In the genomic region with DNA sequence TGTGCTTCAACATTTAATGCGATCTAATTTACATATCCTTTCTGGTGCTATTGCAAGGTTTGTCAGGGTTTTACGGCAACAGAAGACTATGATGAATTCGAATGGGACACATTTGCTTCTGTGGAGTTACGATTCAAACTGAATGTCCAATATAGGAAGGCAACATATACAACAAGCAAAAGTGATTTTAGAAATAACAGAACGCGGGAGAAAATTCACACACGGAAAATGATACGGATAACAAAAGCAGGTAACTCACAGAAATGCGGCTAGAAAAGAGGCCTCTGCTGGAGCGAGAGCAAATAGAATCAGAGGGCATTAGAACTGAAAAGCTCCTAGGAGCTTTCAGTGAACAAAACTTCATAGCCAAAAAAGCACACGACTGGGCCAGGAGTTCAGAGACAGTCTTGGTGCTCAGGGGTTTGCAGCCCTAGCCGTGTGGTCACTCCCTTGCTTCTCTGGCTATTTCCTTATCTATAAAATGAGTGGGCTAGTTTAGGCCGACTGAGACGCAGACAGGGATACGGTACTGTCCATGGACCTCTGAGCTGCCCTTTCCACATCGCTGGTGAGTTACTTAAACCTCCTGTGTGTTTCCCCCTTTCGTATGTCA, we compare ENCODE assay signal across 8 cellular contexts. TPM values are rescaled to one million over a fixed set of nuclear protein-coding genes. Genes with fewer than 3 reads are reported as not detected.
DNase-seq lines count a peak whose midpoint lies in the region; ATAC-seq and FAIRE-seq lines count a peak whose summit lies in the region.

No MANE protein-coding gene starts in this region.

- FAIRE-seq in small intestine (lab: Jason Lieb, UNC), result no peak

- H3K9me3 Mint-ChIP-seq in IgD-negative memory B cell, result no peaks in the 10 kb centered on the region
- no peaks in the 10 kb centered on the region for H3K9me3 Mint-ChIP-seq in activated T-helper 17 cell treated with anti-CD3 and anti-CD28 coated beads, Interleukin-2, amount 50 U/mL, for 72 hours

- H3K9me3 ChIP-seq in right cardiac atrium (ENCODE audit: control insufficient read depth, low read length), result no peaks in the 10 kb centered on the region
- H3K9me3 ChIP-seq in small intestine (ENCODE audit: control insufficient read depth, low read depth), result no peaks in the 10 kb centered on the region

- H3K36me3 Mint-ChIP-seq in IgD-negative memory B cell, result no peaks in the 10 kb centered on the region
- H3K36me3 Mint-ChIP-seq in activated T-helper 17 cell treated with anti-CD3 and anti-CD28 coated beads, Interleukin-2, amount 50 U/mL, for 72 hours (ENCODE audit: low read depth), result peaks cover 39% of the 10 kb centered on the region

- peak overlapping the region; percentile 96 to 99 (median 99) for H3K27ac Mint-ChIP-seq in IgD-negative memory B cell
- peak overlapping the region; percentile 99 for H3K27ac Mint-ChIP-seq in activated T-helper 17 cell treated with anti-CD3 and anti-CD28 coated beads, Interleukin-2, amount 50 U/mL, for 72 hours

- ATAC-seq in GM21723 (IDR thresholded peaks at IDR 0.05; ENCODE audit: unreplicated experiment), result peak; percentile 43
- ATAC-seq in activated T-helper 17 cell treated with anti-CD3 and anti-CD28 coated beads, Interleukin-2, amount 50 U/mL, for 72 hours (replicated peaks), result peak; percentile 35
- peak; percentile 67 to 73 for ATAC-seq in right cardiac atrium

- 5% methylated on average over 17 of the region's 17 CpGs for WGBS in right cardiac atrium
- WGBS in small intestine, 3 donors, result 1 to 3% (median 3%) methylated on average over 17 of the region's 17 CpGs

- H3K27ac ChIP-seq in right cardiac atrium (ENCODE audit: low read length), result peak overlapping the region; percentile 96
- H3K27ac ChIP-seq in small intestine (ENCODE audit: low read depth in 1 of 2, low read length in 1 of 2), result peak overlapping the region; percentile 86 to 100

- H3K4me3 ChIP-seq in right cardiac atrium (ENCODE audit: low read length) (peak overlapping the region; percentile 87), small intestine (ENCODE audit: low read depth in 1 of 2, low read length in 2 of 2) (peak overlapping the region; percentile 90 to 92)

- no peaks in the 10 kb centered on the region for H3K36me3 ChIP-seq in small intestine (ENCODE audit: control insufficient read depth in 2 of 2, insufficient read depth in 2 of 2, low read length in 2 of 2)

- peak; percentile 43 for DNase-seq in NCI-H345 (lab: John Stamatoyannopoulos, UW)
- DNase-seq in NCI-H345 treated with DMSO at 0.1 percent for 48 hours (lab: John Stamatoyannopoulos, UW; ENCODE audit: unreplicated experiment), result no peak
- DNase-seq in right cardiac atrium, result no peak
- DNase-seq in small intestine, result no peak
- DNase-seq in activated effector memory CD4-positive, alpha-beta T cell treated with anti-CD3 and anti-CD28 coated beads, Interleukin-2, amount 50 U/mL, for 16 hours, result no peak

- H3K4me1 ChIP-seq in right cardiac atrium (ENCODE audit: control insufficient read depth, insufficient read depth, low read length) (peaks cover 2% of the 10 kb centered on the region), small intestine (ENCODE audit: control insufficient read depth in 2 of 2, insufficient read depth in 1 of 2, low read depth in 1 of 2, low read length in 1 of 2) (peaks cover 2 to 4% of the 10 kb centered on the region in 2 donors)

- peak overlapping the region; percentile 97 to 99 (median 98) for H3K4me3 Mint-ChIP-seq in IgD-negative memory B cell
- H3K4me3 Mint-ChIP-seq in activated T-helper 17 cell treated with anti-CD3 and anti-CD28 coated beads, Interleukin-2, amount 50 U/mL, for 72 hours, result peak overlapping the region; percentile 90

- H3K27me3 Mint-ChIP-seq in IgD-negative memory B cell, result no peaks in the 10 kb centered on the region
- no peaks in the 10 kb centered on the region for H3K27me3 Mint-ChIP-seq in activated T-helper 17 cell treated with anti-CD3 and anti-CD28 coated beads, Interleukin-2, amount 50 U/mL, for 72 hours

- no peaks in the 10 kb centered on the region for H3K27me3 ChIP-seq in right cardiac atrium (ENCODE audit: control insufficient read depth, insufficient read depth)
- no peaks in the 10 kb centered on the region for H3K27me3 ChIP-seq in small intestine (ENCODE audit: control insufficient read depth in 2 of 2, insufficient read depth in 2 of 2, low read length in 2 of 2)

- intact Hi-C loops in right cardiac atrium (cut with DNase I), result loop anchor here in 1 of 4 donors (5.0 kb wide), 1 partner anchor 77 kb away; the partner anchor contains the start of gene HIBADH

- H3K4me1 Mint-ChIP-seq in IgD-negative memory B cell, result peaks cover 22 to 33% (median 28%) of the 10 kb centered on the region in 3 donors
- peaks cover 10% of the 10 kb centered on the region for H3K4me1 Mint-ChIP-seq in activated T-helper 17 cell treated with anti-CD3 and anti-CD28 coated beads, Interleukin-2, amount 50 U/mL, for 72 hours

RNA-seq across cellular contexts. Expression of gene TAX1BP1, which starts 0.6 kb away (rescaled TPM):
- polyA plus RNA-seq in IgD-negative memory B cell, result 90.2 TPM
- 100 to 1,000 TPM; 100 to 151 TPM for total RNA-seq in activated T-helper 17 cell treated with anti-CD3 and anti-CD28 coated beads, Interleukin-2, amount 50 U/mL, for 72 hours
- 100 to 1,000 TPM; 120 to 140 (median 137) TPM for total RNA-seq in right cardiac atrium
- polyA plus RNA-seq in right cardiac atrium, result 106 TPM
- polyA plus RNA-seq in small intestine, result 10 to 100 TPM; 60.8 to 82.3 (median 80.2) TPM
